In the genomic region with DNA sequence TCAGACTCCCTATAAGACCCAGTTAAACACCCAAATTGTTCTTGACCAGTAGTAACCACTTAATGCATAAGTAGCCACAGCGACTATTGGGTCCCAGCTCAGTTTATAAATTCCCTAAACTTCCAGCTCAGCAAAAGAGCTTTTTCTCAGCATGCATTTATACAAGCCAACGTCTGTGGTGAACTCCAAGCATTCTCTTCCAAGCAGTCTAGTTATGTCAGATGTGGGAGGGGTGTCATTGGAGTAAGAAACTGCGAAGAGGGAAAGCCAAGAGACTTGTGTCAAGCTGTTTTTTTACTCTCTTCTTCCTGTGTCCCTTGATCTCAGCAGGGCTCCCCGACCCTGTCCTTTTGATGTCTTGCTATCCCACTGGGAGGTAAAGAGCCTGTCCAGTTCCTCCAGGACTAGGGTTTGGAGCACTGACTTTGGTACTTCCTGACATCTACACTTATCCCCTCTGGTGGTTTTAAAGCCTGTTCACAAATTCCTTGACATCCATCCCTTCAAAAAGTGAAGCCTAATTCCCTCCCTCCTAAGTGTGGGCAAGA, we compare ENCODE assay signal across 1 cellular context.
TF ChIP-seq lines count a peak whose summit lies in the region.

No MANE protein-coding gene starts in this region.

TF ChIP-seq in HEK293, 187 proteins besides CTCF, POLR2A, EP300 and RAD21:
- TF ChIP-seq, protein P1, sequence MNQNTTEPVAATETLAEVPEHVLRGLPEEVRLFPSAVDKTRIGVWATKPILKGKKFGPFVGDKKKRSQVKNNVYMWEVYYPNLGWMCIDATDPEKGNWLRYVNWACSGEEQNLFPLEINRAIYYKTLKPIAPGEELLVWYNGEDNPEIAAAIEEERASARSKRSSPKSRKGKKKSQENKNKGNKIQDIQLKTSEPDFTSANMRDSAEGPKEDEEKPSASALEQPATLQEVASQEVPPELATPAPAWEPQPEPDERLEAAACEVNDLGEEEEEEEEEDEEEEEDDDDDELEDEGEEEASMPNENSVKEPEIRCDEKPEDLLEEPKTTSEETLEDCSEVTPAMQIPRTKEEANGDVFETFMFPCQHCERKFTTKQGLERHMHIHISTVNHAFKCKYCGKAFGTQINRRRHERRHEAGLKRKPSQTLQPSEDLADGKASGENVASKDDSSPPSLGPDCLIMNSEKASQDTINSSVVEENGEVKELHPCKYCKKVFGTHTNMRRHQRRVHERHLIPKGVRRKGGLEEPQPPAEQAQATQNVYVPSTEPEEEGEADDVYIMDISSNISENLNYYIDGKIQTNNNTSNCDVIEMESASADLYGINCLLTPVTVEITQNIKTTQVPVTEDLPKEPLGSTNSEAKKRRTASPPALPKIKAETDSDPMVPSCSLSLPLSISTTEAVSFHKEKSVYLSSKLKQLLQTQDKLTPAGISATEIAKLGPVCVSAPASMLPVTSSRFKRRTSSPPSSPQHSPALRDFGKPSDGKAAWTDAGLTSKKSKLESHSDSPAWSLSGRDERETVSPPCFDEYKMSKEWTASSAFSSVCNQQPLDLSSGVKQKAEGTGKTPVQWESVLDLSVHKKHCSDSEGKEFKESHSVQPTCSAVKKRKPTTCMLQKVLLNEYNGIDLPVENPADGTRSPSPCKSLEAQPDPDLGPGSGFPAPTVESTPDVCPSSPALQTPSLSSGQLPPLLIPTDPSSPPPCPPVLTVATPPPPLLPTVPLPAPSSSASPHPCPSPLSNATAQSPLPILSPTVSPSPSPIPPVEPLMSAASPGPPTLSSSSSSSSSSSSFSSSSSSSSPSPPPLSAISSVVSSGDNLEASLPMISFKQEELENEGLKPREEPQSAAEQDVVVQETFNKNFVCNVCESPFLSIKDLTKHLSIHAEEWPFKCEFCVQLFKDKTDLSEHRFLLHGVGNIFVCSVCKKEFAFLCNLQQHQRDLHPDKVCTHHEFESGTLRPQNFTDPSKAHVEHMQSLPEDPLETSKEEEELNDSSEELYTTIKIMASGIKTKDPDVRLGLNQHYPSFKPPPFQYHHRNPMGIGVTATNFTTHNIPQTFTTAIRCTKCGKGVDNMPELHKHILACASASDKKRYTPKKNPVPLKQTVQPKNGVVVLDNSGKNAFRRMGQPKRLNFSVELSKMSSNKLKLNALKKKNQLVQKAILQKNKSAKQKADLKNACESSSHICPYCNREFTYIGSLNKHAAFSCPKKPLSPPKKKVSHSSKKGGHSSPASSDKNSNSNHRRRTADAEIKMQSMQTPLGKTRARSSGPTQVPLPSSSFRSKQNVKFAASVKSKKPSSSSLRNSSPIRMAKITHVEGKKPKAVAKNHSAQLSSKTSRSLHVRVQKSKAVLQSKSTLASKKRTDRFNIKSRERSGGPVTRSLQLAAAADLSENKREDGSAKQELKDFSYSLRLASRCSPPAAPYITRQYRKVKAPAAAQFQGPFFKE (tag by site-specific recombination; IDR thresholded peaks at IDR 0.05; ENCODE audit: borderline replicate concordance), result no peak
- no peak for TF ChIP-seq EGR2 (tag by site-specific recombination; IDR thresholded peaks at IDR 0.05; ENCODE audit: low read depth)
- TF ChIP-seq, protein P2, sequence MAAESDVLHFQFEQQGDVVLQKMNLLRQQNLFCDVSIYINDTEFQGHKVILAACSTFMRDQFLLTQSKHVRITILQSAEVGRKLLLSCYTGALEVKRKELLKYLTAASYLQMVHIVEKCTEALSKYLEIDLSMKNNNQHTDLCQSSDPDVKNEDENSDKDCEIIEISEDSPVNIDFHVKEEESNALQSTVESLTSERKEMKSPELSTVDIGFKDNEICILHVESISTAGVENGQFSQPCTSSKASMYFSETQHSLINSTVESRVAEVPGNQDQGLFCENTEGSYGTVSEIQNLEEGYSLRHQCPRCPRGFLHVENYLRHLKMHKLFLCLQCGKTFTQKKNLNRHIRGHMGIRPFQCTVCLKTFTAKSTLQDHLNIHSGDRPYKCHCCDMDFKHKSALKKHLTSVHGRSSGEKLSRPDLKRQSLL (tag by site-specific recombination; IDR thresholded peaks at IDR 0.05), result no peak
- TF ChIP-seq ZSCAN30 (tag by site-specific recombination; IDR thresholded peaks at IDR 0.05), result no peak
- TF ChIP-seq TCF7L2 (IDR thresholded peaks at IDR 0.05; ENCODE audit: borderline replicate concordance, low read depth, low read length), result peak; percentile 86
- TF ChIP-seq ZNF544 (tag by site-specific recombination; IDR thresholded peaks at IDR 0.05), result no peak
- TF ChIP-seq BCL11B (tag by site-specific recombination; IDR thresholded peaks at IDR 0.05; ENCODE audit: low read depth), result no peak
- no peak for TF ChIP-seq ZNF626 (tag by site-specific recombination; IDR thresholded peaks at IDR 0.05)
- TF ChIP-seq HOXC10 (CRISPR knock-in tag; IDR thresholded peaks at IDR 0.05), result no peak
- TF ChIP-seq ZIC2 (tag by site-specific recombination; IDR thresholded peaks at IDR 0.05), result peak; percentile 81
- TF ChIP-seq, protein P3, sequence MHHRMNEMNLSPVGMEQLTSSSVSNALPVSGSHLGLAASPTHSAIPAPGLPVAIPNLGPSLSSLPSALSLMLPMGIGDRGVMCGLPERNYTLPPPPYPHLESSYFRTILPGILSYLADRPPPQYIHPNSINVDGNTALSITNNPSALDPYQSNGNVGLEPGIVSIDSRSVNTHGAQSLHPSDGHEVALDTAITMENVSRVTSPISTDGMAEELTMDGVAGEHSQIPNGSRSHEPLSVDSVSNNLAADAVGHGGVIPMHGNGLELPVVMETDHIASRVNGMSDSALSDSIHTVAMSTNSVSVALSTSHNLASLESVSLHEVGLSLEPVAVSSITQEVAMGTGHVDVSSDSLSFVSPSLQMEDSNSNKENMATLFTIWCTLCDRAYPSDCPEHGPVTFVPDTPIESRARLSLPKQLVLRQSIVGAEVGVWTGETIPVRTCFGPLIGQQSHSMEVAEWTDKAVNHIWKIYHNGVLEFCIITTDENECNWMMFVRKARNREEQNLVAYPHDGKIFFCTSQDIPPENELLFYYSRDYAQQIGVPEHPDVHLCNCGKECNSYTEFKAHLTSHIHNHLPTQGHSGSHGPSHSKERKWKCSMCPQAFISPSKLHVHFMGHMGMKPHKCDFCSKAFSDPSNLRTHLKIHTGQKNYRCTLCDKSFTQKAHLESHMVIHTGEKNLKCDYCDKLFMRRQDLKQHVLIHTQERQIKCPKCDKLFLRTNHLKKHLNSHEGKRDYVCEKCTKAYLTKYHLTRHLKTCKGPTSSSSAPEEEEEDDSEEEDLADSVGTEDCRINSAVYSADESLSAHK (tag by site-specific recombination; IDR thresholded peaks at IDR 0.05), result 0 out of 2 replicates have a peak, but pooled peaks have one; percentile 44
- TF ChIP-seq, protein P4, sequence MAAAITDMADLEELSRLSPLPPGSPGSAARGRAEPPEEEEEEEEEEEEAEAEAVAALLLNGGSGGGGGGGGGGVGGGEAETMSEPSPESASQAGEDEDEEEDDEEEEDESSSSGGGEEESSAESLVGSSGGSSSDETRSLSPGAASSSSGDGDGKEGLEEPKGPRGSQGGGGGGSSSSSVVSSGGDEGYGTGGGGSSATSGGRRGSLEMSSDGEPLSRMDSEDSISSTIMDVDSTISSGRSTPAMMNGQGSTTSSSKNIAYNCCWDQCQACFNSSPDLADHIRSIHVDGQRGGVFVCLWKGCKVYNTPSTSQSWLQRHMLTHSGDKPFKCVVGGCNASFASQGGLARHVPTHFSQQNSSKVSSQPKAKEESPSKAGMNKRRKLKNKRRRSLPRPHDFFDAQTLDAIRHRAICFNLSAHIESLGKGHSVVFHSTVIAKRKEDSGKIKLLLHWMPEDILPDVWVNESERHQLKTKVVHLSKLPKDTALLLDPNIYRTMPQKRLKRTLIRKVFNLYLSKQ (tag by site-specific recombination; IDR thresholded peaks at IDR 0.05; ENCODE audit: borderline replicate concordance), result no peak
- TF ChIP-seq, protein P5, sequence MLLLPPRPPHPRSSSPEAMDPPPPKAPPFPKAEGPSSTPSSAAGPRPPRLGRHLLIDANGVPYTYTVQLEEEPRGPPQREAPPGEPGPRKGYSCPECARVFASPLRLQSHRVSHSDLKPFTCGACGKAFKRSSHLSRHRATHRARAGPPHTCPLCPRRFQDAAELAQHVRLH (tag by site-specific recombination; IDR thresholded peaks at IDR 0.05), result no peak
- TF ChIP-seq ZNF521 (tag by site-specific recombination; IDR thresholded peaks at IDR 0.05), result no peak
- TF ChIP-seq GLI4 (tag by site-specific recombination; IDR thresholded peaks at IDR 0.05), result no peak
TF ChIP-seq in HEK293: peak in this region for 3.
